Comparison of ENCODE assay signal across 8 cellular contexts in genomic region chr19:52785506-52785905, GRCh38. TPM values are rescaled to one million over a fixed set of nuclear protein-coding genes. Genes with fewer than 3 reads are reported as not detected.
DNase-seq lines count a peak whose midpoint lies in the region; ATAC-seq and TF ChIP-seq lines count a peak whose summit lies in the region.

No MANE protein-coding gene starts in this region.

- no peaks in the 10 kb centered on the region for H3K9me3 ChIP-seq in esophagus muscularis mucosa

- TF ChIP-seq CTCF in esophagus muscularis mucosa (IDR thresholded peaks at IDR 0.05), result no peak

- peaks cover 18% of the 10 kb centered on the region for H3K4me1 Mint-ChIP-seq in T-helper 1 cell treated with Interleukin-12 subunit alpha and Interleukin-12 subunit beta and Interleukin-4 antibody, amounts not matched to agents 30 μg/mL and 1 μg/mL, for 36 hours (ENCODE audit: low read depth)
- peaks cover 29 to 42% (median 38%) of the 10 kb centered on the region in 3 donors for H3K4me1 Mint-ChIP-seq in T-cell
- H3K4me1 Mint-ChIP-seq in stimulated activated memory B cell treated with anti-CD40 and anti-IgM and Interleukin-4, amounts not matched to agents 10 μg/mL and 1 μg/mL and 100 μg/mL, for 72 hours, result peaks cover 41% of the 10 kb centered on the region

- TF ChIP-seq POLR2A in esophagus muscularis mucosa (IDR thresholded peaks at IDR 0.05; ENCODE audit: low read depth), result no peak

- intact Hi-C loops in esophagus muscularis mucosa (cut with DNase I), result loop anchor here (5.0 kb wide), 1 partner anchor 48 kb away; the partner anchor contains the start of gene ZNF611

- H3K4me1 ChIP-seq in esophagus muscularis mucosa, result peaks cover 6 to 19% (median 16%) of the 10 kb centered on the region in 4 donors

- H3K36me3 Mint-ChIP-seq in T-helper 1 cell treated with Interleukin-12 subunit alpha and Interleukin-12 subunit beta and Interleukin-4 antibody, amounts not matched to agents 30 μg/mL and 1 μg/mL, for 36 hours (ENCODE audit: low read depth), result peaks cover 40% of the 10 kb centered on the region
- H3K36me3 Mint-ChIP-seq in T-cell, result peaks cover 38% of the 10 kb centered on the region
- H3K36me3 Mint-ChIP-seq in stimulated activated memory B cell treated with anti-CD40 and anti-IgM and Interleukin-4, amounts not matched to agents 10 μg/mL and 1 μg/mL and 100 μg/mL, for 72 hours, result peaks cover 32% of the 10 kb centered on the region

- TF ChIP-seq EP300 in esophagus muscularis mucosa (IDR thresholded peaks at IDR 0.05), result no peak

- H3K27me3 ChIP-seq in esophagus muscularis mucosa, result no peaks in the 10 kb centered on the region

- H3K27me3 Mint-ChIP-seq in T-helper 1 cell treated with Interleukin-12 subunit alpha and Interleukin-12 subunit beta and Interleukin-4 antibody, amounts not matched to agents 30 μg/mL and 1 μg/mL, for 36 hours (ENCODE audit: low read depth), result no peaks in the 10 kb centered on the region
- H3K27me3 Mint-ChIP-seq in T-cell, result no peaks in the 10 kb centered on the region
- H3K27me3 Mint-ChIP-seq in stimulated activated memory B cell treated with anti-CD40 and anti-IgM and Interleukin-4, amounts not matched to agents 10 μg/mL and 1 μg/mL and 100 μg/mL, for 72 hours, result no peaks in the 10 kb centered on the region

- no peak for DNase-seq in T-helper 1 cell
- no peak for DNase-seq in T-cell
- DNase-seq in esophagus muscularis mucosa (ENCODE audit: extremely low spot score), result no peak
- no peak for DNase-seq in stimulated activated CD4-positive, alpha-beta T cell treated with anti-CD3 and anti-CD28 coated beads, Interleukin-2, amount 100 ng/mL, for 24 hours
- no peak for DNase-seq in NCI-H526 (lab: John Stamatoyannopoulos, UW)
- no peak for DNase-seq in AG08396 (ENCODE audit: low spot score)

- H3K27ac ChIP-seq in esophagus muscularis mucosa (replicated peaks in 1 of 4), result peak overlapping the region in 3 of 4 donors; percentile 64 to 83 (median 73)

- ATAC-seq in T-cell (replicated peaks in 1 of 4), result no peak
- ATAC-seq in stimulated activated memory B cell treated with anti-CD40 and anti-IgM and Interleukin-4, amounts not matched to agents 10 μg/mL and 1 μg/mL and 100 μg/mL, for 72 hours, result no peak

- WGBS in esophagus muscularis mucosa, result 92% methylated on average over 3 of the region's 3 CpGs

- POLR2A ChIA-PET in T-cell (lab: Charles Lee), result no interaction called here

- peak overlapping the region; percentile 64 to 72 (median 66) for H3K4me3 ChIP-seq in esophagus muscularis mucosa

- peak overlapping the region; percentile 37 for H3K27ac Mint-ChIP-seq in T-helper 1 cell treated with Interleukin-12 subunit alpha and Interleukin-12 subunit beta and Interleukin-4 antibody, amounts not matched to agents 30 μg/mL and 1 μg/mL, for 36 hours
- peak overlapping the region; percentile 66 to 95 for H3K27ac Mint-ChIP-seq in T-cell
- peak overlapping the region; percentile 71 for H3K27ac Mint-ChIP-seq in stimulated activated memory B cell treated with anti-CD40 and anti-IgM and Interleukin-4, amounts not matched to agents 10 μg/mL and 1 μg/mL and 100 μg/mL, for 72 hours

- CTCF ChIA-PET in T-cell (lab: Charles Lee), result no interaction called here

- H3K9me3 Mint-ChIP-seq in T-helper 1 cell treated with Interleukin-12 subunit alpha and Interleukin-12 subunit beta and Interleukin-4 antibody, amounts not matched to agents 30 μg/mL and 1 μg/mL, for 36 hours, result peaks cover 56% of the 10 kb centered on the region
- H3K9me3 Mint-ChIP-seq in T-cell, result peaks cover 3 to 18% (median 12%) of the 10 kb centered on the region in 3 donors
- no peaks in the 10 kb centered on the region for H3K9me3 Mint-ChIP-seq in stimulated activated memory B cell treated with anti-CD40 and anti-IgM and Interleukin-4, amounts not matched to agents 10 μg/mL and 1 μg/mL and 100 μg/mL, for 72 hours

- peaks cover 0 to 17% (median 5%) of the 10 kb centered on the region in 4 donors for H3K36me3 ChIP-seq in esophagus muscularis mucosa

- peak overlapping the region; percentile 90 for H3K4me3 Mint-ChIP-seq in T-helper 1 cell treated with Interleukin-12 subunit alpha and Interleukin-12 subunit beta and Interleukin-4 antibody, amounts not matched to agents 30 μg/mL and 1 μg/mL, for 36 hours
- H3K4me3 Mint-ChIP-seq in T-cell, result peak overlapping the region; percentile 84 to 88 (median 85)
- peak overlapping the region; percentile 71 for H3K4me3 Mint-ChIP-seq in stimulated activated memory B cell treated with anti-CD40 and anti-IgM and Interleukin-4, amounts not matched to agents 10 μg/mL and 1 μg/mL and 100 μg/mL, for 72 hours

RNA-seq across cellular contexts. Expression of gene ZNF600, which starts 1.1 kb away (rescaled TPM):
- total RNA-seq in T-cell (10 to 100 TPM; 11.4 to 52.4 (median 24.5) TPM), esophagus muscularis mucosa (10 to 100 TPM in 1 of 4 donors, 1 to 10 TPM in 3; 4.8 to 15.0 (median 5.5) TPM)

RNA-seq across cellular contexts. Expression of gene ZNF28, which starts 35.9 kb away (rescaled TPM):
- 10 to 100 TPM in 4 of 5 donors, 1 to 10 TPM in 1; 7.7 to 19.5 (median 17.4) TPM for total RNA-seq in T-cell
- total RNA-seq in esophagus muscularis mucosa, result 10 to 100 TPM in 3 of 4 donors, 1 to 10 TPM in 1; 5.9 to 15.0 (median 11.0) TPM

RNA-seq across cellular contexts. Expression of gene ZNF611, which starts 50.7 kb away (rescaled TPM):
- 10 to 100 TPM; 31.5 to 46.2 (median 37.0) TPM for total RNA-seq in T-cell
- 1 to 10 TPM; 7.3 to 9.6 (median 7.6) TPM for total RNA-seq in esophagus muscularis mucosa
